19 cellular contexts compared by ENCODE assay signal in the genomic region with DNA sequence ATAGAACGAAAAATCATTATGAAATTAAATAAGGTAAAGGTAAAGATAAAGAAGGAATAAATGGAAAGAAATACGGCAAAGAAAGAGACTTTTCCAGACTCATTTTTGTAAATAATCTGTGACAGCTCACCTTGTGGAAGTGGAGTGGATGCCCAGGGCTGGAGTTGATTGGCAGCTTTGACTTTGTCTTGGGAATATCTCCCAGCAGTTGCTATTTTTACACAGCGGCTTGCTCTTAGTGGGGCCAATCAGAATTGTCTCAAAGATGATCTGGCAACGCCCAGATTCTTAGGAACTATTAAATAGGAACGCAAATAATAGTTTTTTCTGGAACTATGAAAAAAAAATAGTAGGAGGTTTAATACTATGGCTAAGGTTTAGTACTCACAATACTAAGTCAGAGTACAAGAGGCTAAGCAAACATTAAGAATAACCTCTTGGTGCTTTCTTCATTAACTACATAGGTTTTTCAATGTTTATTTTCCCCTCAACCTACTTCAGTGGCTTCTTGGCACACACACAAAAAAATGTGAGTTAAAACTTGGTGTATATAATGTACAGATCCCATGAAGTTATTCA.
DNase-seq lines count a peak whose midpoint lies in the region; ATAC-seq and TF ChIP-seq lines count a peak whose summit lies in the region.
"Had no signal": no experiment of that assay in that cellular context is flagged by ENCODE, and none has a peak within 500 bp of the region (broad histone marks: within the 10 kb centered on the region; RNA-seq: fewer than 3 reads in every experiment).

No MANE protein-coding gene starts in this region.

- H3K27me3 ChIP-seq in HCT116 (ENCODE audit: insufficient read depth, low read length): no peaks in the 10 kb centered on the region
- H3K27me3 ChIP-seq: BLaER1 had no signal

- H2AFZ ChIP-seq in HCT116 (ENCODE audit: low read depth, low read length, poor library complexity, severe bottlenecking): peak overlapping the region; percentile 64
- H2AFZ ChIP-seq: GM23338 had no signal

- DNase-seq in G401 (ENCODE audit: low spot score): peak; percentile 90
- DNase-seq in HCT116 (ENCODE audit: low read depth, low spot score): no peak
- peak; percentile 86 for DNase-seq in cerebellar cortex (ENCODE audit: low spot score)
- DNase-seq in Ammon's horn (ENCODE audit: low spot score): no peak
- DNase-seq: Caco-2; CD4-positive, CD25-positive, alpha-beta regulatory T cell; CD8-positive, alpha-beta T cell; DMS153; DND-41; GDM1; H9; HFFc6 had no signal

- H3K4me1 Mint-ChIP-seq in nephron: peaks cover 5% of the 10 kb centered on the region
- H3K4me1 Mint-ChIP-seq: B cell; CD4-positive, CD25-positive, alpha-beta regulatory T cell; GM23338; H9 had no signal

- no peaks in the 10 kb centered on the region for H3K36me3 Mint-ChIP-seq in nephron (ENCODE audit: low read depth)
- H3K36me3 Mint-ChIP-seq: CD4-positive, CD25-positive, alpha-beta regulatory T cell; CD8-positive, alpha-beta T cell had no signal

- peak overlapping the region; percentile 57 to 74 (median 71) for H3K27ac Mint-ChIP-seq in nephron
- H3K27ac Mint-ChIP-seq: B cell; CD4-positive, CD25-positive, alpha-beta regulatory T cell; CD8-positive, alpha-beta T cell; GM23338; H9; HFFc6 had no signal

- H3K27ac ChIP-seq in HCT116 (ENCODE audit: low read depth, low read length): no peak overlapping the region
- H3K27ac ChIP-seq: BLaER1, C4-2B had no signal

- no peaks in the 10 kb centered on the region for H3K4me1 ChIP-seq in HCT116 (ENCODE audit: control insufficient read depth in 1 of 2, insufficient read depth in 2 of 2, low read length in 2 of 2)
- H3K4me1 ChIP-seq: BLaER1, Caco-2 had no signal

- H3K9ac ChIP-seq in HCT116 (ENCODE audit: low read length): no peak overlapping the region
- H3K9ac ChIP-seq: BLaER1 had no signal

- ATAC-seq in HCT116 (no peak), GM21390 (IDR thresholded peaks at IDR 0.05; ENCODE audit: unreplicated experiment) (no peak)
- ATAC-seq: CD8-positive, alpha-beta T cell; GM12878; GM23338 had no signal

- H3K9me2 ChIP-seq in HCT116 (ENCODE audit: insufficient read depth): no peaks in the 10 kb centered on the region

- no peak for TF ChIP-seq POLR2A in HCT116 (IDR thresholded peaks at IDR 0.05; ENCODE audit: borderline replicate concordance, extremely low read depth, insufficient read depth, insufficient read length)

- RAD21 ChIA-PET in HCT116 (lab: Charles Lee; ENCODE audit: low non-redundant PET in 1 of 2, low total read pairs in 2 of 2, uncharacterized antibody in 2 of 2, unreplicated experiment in 2 of 2): no interaction called here

- no peaks in the 10 kb centered on the region for H3K9me3 ChIP-seq in HCT116 (ENCODE audit: control insufficient read depth in 1 of 2, insufficient read depth in 1 of 2, low read depth in 1 of 2, low read length in 2 of 2)
- H3K9me3 ChIP-seq: BLaER1, Caco-2 had no signal

- no peak for TF ChIP-seq RAD21 in HCT116 (IDR thresholded peaks at IDR 0.05; ENCODE audit: low read depth)

- TF ChIP-seq CTCF in HCT116 (IDR thresholded peaks at IDR 0.05 in 2 of 3, conservative IDR thresholded peaks at IDR 0.05 in 1 of 3; ENCODE audit: borderline replicate concordance in 1 of 3, insufficient read depth in 1 of 3, low read depth in 2 of 3, low read length in 2 of 3): no peak
- TF ChIP-seq CTCF in nephron (IDR thresholded peaks at IDR 0.05; ENCODE audit: unreplicated experiment in 3 of 3): no peak

- no peaks in the 10 kb centered on the region for H3K9me3 Mint-ChIP-seq in nephron
- H3K9me3 Mint-ChIP-seq: GM23338, H9 had no signal

- in situ Hi-C loops in G401 (cut with HindIII; ENCODE audit: low sequenced_read_pairs): no loop called here

- CTCF ChIA-PET in HCT116 (lab: Charles Lee): no interaction called here

- POLR2A ChIA-PET in HCT116 (lab: Charles Lee): no interaction called here

- intact Hi-C loops in HCT116 (cut with micrococcal nuclease): no loop called here

- H3K4me3 Mint-ChIP-seq in nephron: no peak overlapping the region
- H3K4me3 Mint-ChIP-seq: B cell; CD4-positive, CD25-positive, alpha-beta regulatory T cell; CD8-positive, alpha-beta T cell; GM23338; H9; HFFc6 had no signal

- no TSS peak for BruUV-seq in HCT116 (replicated peaks; lab: Mats Ljungman, UMichigan)

- no peaks in the 10 kb centered on the region for H3K36me3 ChIP-seq in HCT116 (ENCODE audit: control insufficient read depth in 1 of 2, insufficient read depth in 2 of 2, low read length in 2 of 2)
- H3K36me3 ChIP-seq: BLaER1 had no signal

- no peaks in the 10 kb centered on the region for H3K27me3 Mint-ChIP-seq in nephron (ENCODE audit: low read depth)
- H3K27me3 Mint-ChIP-seq: B cell; CD4-positive, CD25-positive, alpha-beta regulatory T cell had no signal

- H4K20me1 ChIP-seq in HCT116 (ENCODE audit: insufficient read depth): no peaks in the 10 kb centered on the region
- H4K20me1 ChIP-seq: BLaER1 had no signal

- H3K79me2 ChIP-seq in HCT116 (ENCODE audit: insufficient read depth, low read length): no peaks in the 10 kb centered on the region

- no peak overlapping the region for H3K4me2 ChIP-seq in HCT116 (ENCODE audit: low read length)
- H3K4me2 ChIP-seq: BLaER1, GM23338 had no signal

- H3K4me3 ChIP-seq in HCT116 (replicated peaks in 1 of 2; ENCODE audit: low read depth in 1 of 2, low read length in 2 of 2): no peak overlapping the region
- H3K4me3 ChIP-seq: BLaER1, GM12878, GM23338 had no signal

TF ChIP-seq in HCT116, 20 proteins besides CTCF, POLR2A, EP300 and RAD21 (continues in another document):
- TF ChIP-seq YY1 (IDR thresholded peaks at IDR 0.05; ENCODE audit: extremely low read depth, insufficient replicate concordance, low read depth, low read length) (no peak), SIN3A (IDR thresholded peaks at IDR 0.05; ENCODE audit: low read depth) (no peak), CEBPB (IDR thresholded peaks at IDR 0.05; ENCODE audit: low read depth) (no peak), ZBTB33 (IDR thresholded peaks at IDR 0.05; ENCODE audit: extremely low read depth, insufficient replicate concordance, low read length) (no peak), TCF7L2 (IDR thresholded peaks at IDR 0.05; ENCODE audit: borderline replicate concordance, extremely low read depth, insufficient read depth, insufficient read length) (no peak), EGR1 (IDR thresholded peaks at IDR 0.05; ENCODE audit: low read depth) (no peak), REST (IDR thresholded peaks at IDR 0.05; ENCODE audit: low read depth) (no peak), CBX3 (IDR thresholded peaks at IDR 0.05; ENCODE audit: low read depth) (no peak), EZH2phosphoT487 (IDR thresholded peaks at IDR 0.05; ENCODE audit: borderline replicate concordance) (no peak), ZFX (IDR thresholded peaks at IDR 0.05) (no peak), POLR2AphosphoS5 (IDR thresholded peaks at IDR 0.05; ENCODE audit: low read depth, low read length) (no peak), FOSL1 (IDR thresholded peaks at IDR 0.05; ENCODE audit: low read depth) (no peak), SP1 (IDR thresholded peaks at IDR 0.05; ENCODE audit: low read depth) (no peak), JUND (IDR thresholded peaks at IDR 0.05) (no peak), EZH2 (IDR thresholded peaks at IDR 0.05) (no peak), SRF (IDR thresholded peaks at IDR 0.05; ENCODE audit: low read depth) (no peak)
- TF ChIP-seq, protein P1, sequence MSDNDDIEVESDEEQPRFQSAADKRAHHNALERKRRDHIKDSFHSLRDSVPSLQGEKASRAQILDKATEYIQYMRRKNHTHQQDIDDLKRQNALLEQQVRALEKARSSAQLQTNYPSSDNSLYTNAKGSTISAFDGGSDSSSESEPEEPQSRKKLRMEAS (IDR thresholded peaks at IDR 0.05): no peak

Comparison
In these comparisons a context has a peak if more than half of its experiments do, and no peak if none do; other contexts are left out.
1. DNase-seq: peak in G401 (single experiment) and cerebellar cortex (single experiment); none in HCT116 (single experiment) and Ammon's horn (single experiment).